Comparison of ENCODE assay signal across 15 cellular contexts in the genomic region with DNA sequence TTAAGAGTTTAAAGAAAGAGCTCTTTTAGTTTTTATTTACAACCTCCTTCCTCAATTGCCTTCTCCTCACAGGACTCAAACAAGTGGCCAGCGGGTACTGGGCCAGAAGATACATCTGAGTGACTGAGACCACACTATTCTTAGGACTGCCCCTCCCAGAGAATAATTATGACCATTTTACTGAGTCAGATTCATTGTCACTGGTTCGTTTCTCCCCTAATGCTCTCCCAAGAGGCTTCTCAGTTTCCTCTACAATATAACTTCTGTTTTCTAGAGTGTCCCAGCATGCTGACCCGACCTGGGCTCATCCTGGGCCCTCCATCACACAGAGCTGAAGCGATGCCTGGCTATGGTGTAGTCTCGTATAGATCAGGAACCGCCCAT.
DNase-seq lines count a peak whose midpoint lies in the region; ATAC-seq and TF ChIP-seq lines count a peak whose summit lies in the region.
"Had no signal": no experiment of that assay in that cellular context is flagged by ENCODE, and none has a peak within 500 bp of the region (broad histone marks: within the 10 kb centered on the region; RNA-seq: fewer than 3 reads in every experiment).

No MANE protein-coding gene starts in this region.

- no peaks in the 10 kb centered on the region for H3K36me3 ChIP-seq in OCI-LY3 (replicated peaks; ENCODE audit: low read depth, low read length)
- no peaks in the 10 kb centered on the region for H3K36me3 ChIP-seq in esophagus muscularis mucosa
- H3K36me3 ChIP-seq: HAP-1 had no signal

- no peak overlapping the region for H3K27ac ChIP-seq in C4-2B
- no peak overlapping the region for H3K27ac ChIP-seq in OCI-LY3 (ENCODE audit: low read length)
- H3K27ac ChIP-seq in esophagus muscularis mucosa (replicated peaks in 1 of 4) = no peak overlapping the region
- H3K27ac ChIP-seq: SK-N-MC had no signal

- TF ChIP-seq POLR2A in esophagus muscularis mucosa (IDR thresholded peaks at IDR 0.05; ENCODE audit: low read depth) = no peak

- WGBS in esophagus muscularis mucosa = 91% methylated on average over 6 of the region's 6 CpGs

- H3K4me3 Mint-ChIP-seq in stimulated activated memory B cell treated with anti-CD40 and anti-IgM and Interleukin-4, amounts not matched to agents 10 μg/mL and 1 μg/mL and 100 μg/mL, for 72 hours = no peak overlapping the region

- H3K4me1 Mint-ChIP-seq in stimulated activated memory B cell treated with anti-CD40 and anti-IgM and Interleukin-4, amounts not matched to agents 10 μg/mL and 1 μg/mL and 100 μg/mL, for 72 hours = peaks cover 26% of the 10 kb centered on the region

- no peaks in the 10 kb centered on the region for H4K20me1 ChIP-seq in OCI-LY3 (ENCODE audit: insufficient read depth, low read length)

- H3K4me1 ChIP-seq in OCI-LY3 (ENCODE audit: low read length) = peaks cover 18% of the 10 kb centered on the region
- no peaks in the 10 kb centered on the region for H3K4me1 ChIP-seq in esophagus muscularis mucosa
- H3K4me1 ChIP-seq: HAP-1 had no signal

- H3K4me2 ChIP-seq in OCI-LY3 (ENCODE audit: low read length) = peak overlapping the region; percentile 65

- intact Hi-C loops in esophagus muscularis mucosa (cut with DNase I) = no loop called here

- no peak overlapping the region for H3K9ac ChIP-seq in OCI-LY3 (ENCODE audit: low read length)

- H3K27me3 ChIP-seq in OCI-LY3 (ENCODE audit: low read depth, low read length) (no peaks in the 10 kb centered on the region), esophagus muscularis mucosa (no peaks in the 10 kb centered on the region)

- no peak for TF ChIP-seq EP300 in esophagus muscularis mucosa (IDR thresholded peaks at IDR 0.05)

- peak overlapping the region; percentile 72 for H3K27ac Mint-ChIP-seq in stimulated activated memory B cell treated with anti-CD40 and anti-IgM and Interleukin-4, amounts not matched to agents 10 μg/mL and 1 μg/mL and 100 μg/mL, for 72 hours

- no peaks in the 10 kb centered on the region for H3K79me2 ChIP-seq in OCI-LY3 (ENCODE audit: low read length)

- TF ChIP-seq CTCF in C4-2B (conservative IDR thresholded peaks at IDR 0.05) (peak; percentile 6; the same call in 1 of the 2 replicates), OCI-LY3 (IDR thresholded peaks at IDR 0.05; ENCODE audit: low read depth, low read length) (no peak), esophagus muscularis mucosa (IDR thresholded peaks at IDR 0.05) (no peak), foreskin fibroblast (IDR thresholded peaks at IDR 0.05; ENCODE audit: low read depth, low read length) (no peak)

- H2AFZ ChIP-seq in OCI-LY3 (ENCODE audit: low read depth, low read length) = no peak overlapping the region

- H3K4me3 ChIP-seq in OCI-LY3 (ENCODE audit: low read length) = peak overlapping the region; percentile 58; the same call in 1 of the 2 replicates
- no peak overlapping the region for H3K4me3 ChIP-seq in esophagus muscularis mucosa
- H3K4me3 ChIP-seq in foreskin fibroblast (ENCODE audit: low read depth in 1 of 2, low read length in 2 of 2) = no peak overlapping the region
- H3K4me3 ChIP-seq: HAP-1, SK-N-MC had no signal

- ATAC-seq in stimulated activated memory B cell treated with anti-CD40 and anti-IgM and Interleukin-4, amounts not matched to agents 10 μg/mL and 1 μg/mL and 100 μg/mL, for 72 hours = peak; percentile 61
- no peak for ATAC-seq in HG03521 (IDR thresholded peaks at IDR 0.05; ENCODE audit: unreplicated experiment)

- H3K9me3 Mint-ChIP-seq in stimulated activated memory B cell treated with anti-CD40 and anti-IgM and Interleukin-4, amounts not matched to agents 10 μg/mL and 1 μg/mL and 100 μg/mL, for 72 hours = no peaks in the 10 kb centered on the region

- no peaks in the 10 kb centered on the region for H3K36me3 Mint-ChIP-seq in stimulated activated memory B cell treated with anti-CD40 and anti-IgM and Interleukin-4, amounts not matched to agents 10 μg/mL and 1 μg/mL and 100 μg/mL, for 72 hours

- H3K27me3 Mint-ChIP-seq in stimulated activated memory B cell treated with anti-CD40 and anti-IgM and Interleukin-4, amounts not matched to agents 10 μg/mL and 1 μg/mL and 100 μg/mL, for 72 hours = no peaks in the 10 kb centered on the region

- peak; percentile 24 for DNase-seq in esophagus muscularis mucosa (ENCODE audit: extremely low spot score)
- no peak for DNase-seq in DMS53 treated with DMSO at 0.1 percent for 48 hours (lab: John Stamatoyannopoulos, UW; ENCODE audit: unreplicated experiment)
- DNase-seq in foreskin fibroblast = no peak
- DNase-seq: COR-L47, DMS 273 treated with DMSO at 0.1 percent for 48 hours, GDM1, NCI-H1105 treated with DMSO at 0.1 percent for 48 hours, NCI-H1694, SHP77 had no signal

- H3K9me3 ChIP-seq in OCI-LY3 (ENCODE audit: insufficient read depth, low read length) (no peaks in the 10 kb centered on the region), esophagus muscularis mucosa (no peaks in the 10 kb centered on the region)
- H3K9me3 ChIP-seq: HAP-1 had no signal
